In the genomic region with DNA sequence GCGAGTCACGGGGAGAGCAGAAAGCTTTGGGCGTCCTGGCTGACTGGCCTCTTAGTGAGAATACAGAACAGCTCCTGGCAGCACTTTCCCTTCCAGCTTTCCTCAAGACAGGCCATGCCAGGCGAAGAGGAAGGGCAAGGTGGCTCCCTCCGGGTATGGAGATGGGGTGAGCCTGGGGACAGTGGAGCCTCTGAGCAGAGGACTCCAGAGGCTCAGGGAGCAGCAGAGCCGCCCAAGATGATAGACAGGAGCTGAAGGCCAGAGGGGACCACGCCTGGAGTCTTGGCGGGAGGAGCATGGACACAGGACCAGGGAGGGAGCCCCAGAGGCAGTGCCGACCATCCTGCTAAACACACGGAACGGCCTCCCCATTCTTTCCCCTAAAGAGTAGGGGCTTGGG, we compare ENCODE assay signal across 1 cellular context.
TF ChIP-seq lines count a peak whose summit lies in the region.

No MANE protein-coding gene starts in this region.

TF ChIP-seq in GM23338, 12 proteins besides CTCF, POLR2A, EP300 and RAD21 (continued from another document):
- TF ChIP-seq ZNF331 (CRISPR knock-in tag; IDR thresholded peaks at IDR 0.05; ENCODE audit: low read depth), result no peak
